In the genomic region with DNA sequence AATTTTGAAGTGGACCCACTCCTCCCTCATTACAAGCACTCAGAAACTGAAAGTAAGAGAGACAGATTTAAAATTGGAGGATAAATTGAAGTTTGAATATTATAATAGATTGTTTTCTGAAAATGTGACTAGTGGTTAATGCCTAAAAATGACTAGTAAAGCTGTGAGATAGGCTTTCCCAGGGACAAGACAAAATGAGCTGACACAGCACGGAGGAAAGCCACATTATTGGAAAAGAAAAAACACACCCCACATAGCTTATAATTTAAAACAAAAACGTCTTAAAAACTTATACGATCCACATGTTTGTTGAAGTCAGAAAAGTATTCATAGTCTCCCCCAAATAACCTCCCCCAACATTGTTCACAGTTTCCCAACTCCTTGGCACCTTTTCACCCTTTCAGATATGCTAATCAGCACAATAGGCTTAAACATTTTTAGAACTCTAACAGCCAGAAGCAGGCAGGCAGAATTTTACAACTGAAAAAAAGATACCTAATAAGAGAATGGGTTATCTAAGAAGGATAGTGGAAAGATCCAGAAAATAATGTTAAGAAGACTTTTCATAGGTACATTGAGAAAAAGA, we compare ENCODE assay signal across 1 cellular context.
TF ChIP-seq lines count a peak whose summit lies in the region.

No MANE protein-coding gene starts in this region.

TF ChIP-seq in liver, 16 proteins besides CTCF, POLR2A, EP300 and RAD21 (continued from another document):
- TF ChIP-seq, protein P1, sequence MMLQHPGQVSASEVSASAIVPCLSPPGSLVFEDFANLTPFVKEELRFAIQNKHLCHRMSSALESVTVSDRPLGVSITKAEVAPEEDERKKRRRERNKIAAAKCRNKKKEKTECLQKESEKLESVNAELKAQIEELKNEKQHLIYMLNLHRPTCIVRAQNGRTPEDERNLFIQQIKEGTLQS (IDR thresholded peaks at IDR 0.05), result no peak
- TF ChIP-seq, protein P2, sequence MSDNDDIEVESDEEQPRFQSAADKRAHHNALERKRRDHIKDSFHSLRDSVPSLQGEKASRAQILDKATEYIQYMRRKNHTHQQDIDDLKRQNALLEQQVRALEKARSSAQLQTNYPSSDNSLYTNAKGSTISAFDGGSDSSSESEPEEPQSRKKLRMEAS (IDR thresholded peaks at IDR 0.05), result no peak
- TF ChIP-seq EGR1 (IDR thresholded peaks at IDR 0.05; ENCODE audit: low read depth in 2 of 2) (no peak), HNF4G (IDR thresholded peaks at IDR 0.05) (no peak), HNF4A (conservative IDR thresholded peaks at IDR 0.05) (no peak), RXRA (IDR thresholded peaks at IDR 0.05) (no peak)
